ENCODE assay signal across 13 cellular contexts in the genomic region with DNA sequence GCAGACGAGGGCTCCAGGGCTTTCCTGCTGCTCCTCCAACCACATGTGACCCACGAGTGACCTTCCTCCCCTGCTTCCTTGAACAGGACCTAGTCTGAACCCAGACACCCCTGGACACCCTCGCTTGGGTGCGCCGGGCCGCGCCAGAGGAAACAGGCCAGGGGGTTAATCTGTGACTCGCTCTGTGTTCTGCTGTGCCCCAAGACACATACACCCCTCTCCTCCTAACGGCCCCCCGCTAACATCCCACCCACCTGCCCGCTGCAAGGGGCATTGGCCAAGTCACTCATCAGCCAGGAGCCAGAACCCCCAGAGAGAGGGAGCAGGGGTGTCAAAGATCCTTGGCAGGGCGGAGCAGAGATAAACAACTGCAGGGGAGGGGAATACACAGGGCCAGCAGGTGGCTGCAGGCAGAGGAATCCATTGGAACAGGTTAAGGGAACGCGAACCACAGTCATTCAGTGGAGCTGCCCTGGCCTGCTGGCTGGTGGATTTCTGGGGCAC. TPM values are rescaled to one million over a fixed set of nuclear protein-coding genes. Genes with fewer than 3 reads are reported as not detected.
A peak's percentile ranks its signal among the peaks of the same experiment; 100 is the strongest.
DNase-seq lines count a peak whose midpoint lies in the region; ATAC-seq and TF ChIP-seq lines count a peak whose summit lies in the region.
"Had no signal": no experiment of that assay in that cellular context is flagged by ENCODE, and none has a peak within 500 bp of the region (broad histone marks: within the 10 kb centered on the region; RNA-seq: fewer than 3 reads in every experiment).

No MANE protein-coding gene starts in this region.

- H3K27me3 ChIP-seq in WERI-Rb-1 (ENCODE audit: insufficient read depth, low read depth, severe bottlenecking) (no peaks in the 10 kb centered on the region), muscle layer of colon (ENCODE audit: control insufficient read depth in 1 of 2, insufficient read depth in 2 of 2, low read length in 2 of 2) (no peaks in the 10 kb centered on the region), tibial artery (no peaks in the 10 kb centered on the region)
- H3K27me3 ChIP-seq: neutrophil had no signal

- DNase-seq in WERI-Rb-1 (peak; percentile 37), Right ventricle myocardium superior (no peak), tibial artery (peak; percentile 20 to 66), GM10248 (ENCODE audit: extremely low spot score) (no peak)
- DNase-seq in activated naive CD4-positive, alpha-beta T cell treated with anti-CD3 and anti-CD28 coated beads, Interleukin-2, amount 50 U/mL, for 16 hours = no peak
- no peak for DNase-seq in central memory CD4-positive, alpha-beta T cell
- DNase-seq: activated CD4-positive, alpha-beta T cell treated with anti-CD3 and anti-CD28 coated beads for 1 hour; activated effector memory CD4-positive, alpha-beta T cell treated with Interleukin-2 at 50 U/mL for 16 hours; KG1; NCI-H226 had no signal

- POLR2A ChIA-PET in GM10248 (lab: Yijun Ruan, JAX) = no interaction called here

- peak overlapping the region; percentile 32 for H3K27ac ChIP-seq in WERI-Rb-1
- H3K27ac ChIP-seq in muscle layer of colon (ENCODE audit: low read depth, low read length) = peak overlapping the region; percentile 95
- peak overlapping the region; percentile 74 to 98 for H3K27ac ChIP-seq in tibial artery
- H3K27ac ChIP-seq: neutrophil had no signal

- peak overlapping the region; percentile 6 for H3K9ac ChIP-seq in muscle layer of colon (ENCODE audit: low read length)

- H3K9me3 ChIP-seq in WERI-Rb-1 (ENCODE audit: severe bottlenecking) (no peaks in the 10 kb centered on the region), muscle layer of colon (ENCODE audit: low read length) (no peaks in the 10 kb centered on the region), tibial artery (no peaks in the 10 kb centered on the region)
- H3K9me3 ChIP-seq: neutrophil had no signal

- ATAC-seq in Right ventricle myocardium superior (ENCODE audit: poor library complexity) (peak; percentile 62), GM18511 (IDR thresholded peaks at IDR 0.05; ENCODE audit: unreplicated experiment) (no peak)

- intact Hi-C loops in Right ventricle myocardium superior (cut with DNase I) (no loop called here), tibial artery (cut with DNase I; ENCODE audit: low total_unique reads) (no loop called here)

- peaks cover 66% of the 10 kb centered on the region for H3K4me1 ChIP-seq in muscle layer of colon (ENCODE audit: insufficient read depth, low read length)
- H3K4me1 ChIP-seq in tibial artery = peaks cover 0 to 96% (median 52%) of the 10 kb centered on the region in 4 donors

- no peaks in the 10 kb centered on the region for H3K36me3 ChIP-seq in WERI-Rb-1
- no peaks in the 10 kb centered on the region for H3K36me3 ChIP-seq in muscle layer of colon (ENCODE audit: insufficient read depth, low read length)
- no peaks in the 10 kb centered on the region for H3K36me3 ChIP-seq in tibial artery
- H3K36me3 ChIP-seq: neutrophil had no signal

- H3K4me3 ChIP-seq in WERI-Rb-1 (ENCODE audit: low read depth, low read length) = no peak overlapping the region
- peak overlapping the region; percentile 25 to 46 for H3K4me3 ChIP-seq in muscle layer of colon (ENCODE audit: low read depth in 1 of 2, low read length in 2 of 2)
- H3K4me3 ChIP-seq in tibial artery = no peak overlapping the region

- 0 out of 2 replicates have a peak, but pooled peaks have one; percentile 7 for TF ChIP-seq CTCF in WERI-Rb-1 (IDR thresholded peaks at IDR 0.05; ENCODE audit: low read depth, low read length)
- TF ChIP-seq CTCF in tibial artery (IDR thresholded peaks at IDR 0.05) = no peak
- TF ChIP-seq CTCF in GM10248 (IDR thresholded peaks at IDR 0.05; ENCODE audit: control extremely low read depth, extremely low read depth, low read depth, missing control alignments) = no peak

- CTCF ChIA-PET in GM10248 (lab: Yijun Ruan, JAX) = no interaction called here

RNA-seq across cellular contexts. Expression of a gene that starts 38.1 kb away (rescaled TPM):
- 722 TPM for total RNA-seq in Right ventricle myocardium superior

Comparison
In these comparisons a context has a peak if more than half of its experiments do, and no peak if none do; other contexts are left out.
1. DNase-seq: peak in WERI-Rb-1 (single experiment) and tibial artery (2 of 2); none in Right ventricle myocardium superior (single experiment), activated naive CD4-positive, alpha-beta T cell treated with anti-CD3 and anti-CD28 coated beads, Interleukin-2, amount 50 U/mL, for 16 hours (single experiment), GM10248 (single experiment) and central memory CD4-positive, alpha-beta T cell (single experiment).
2. H3K27ac ChIP-seq: peak in every context shown above with its lines; median percentile 95 in muscle layer of colon; 86 in tibial artery; 32 in WERI-Rb-1.
3. H3K4me3 ChIP-seq: peak in muscle layer of colon (2 of 2); none in WERI-Rb-1 (single experiment) and tibial artery (0 of 2).